Comparison of ENCODE assay signal across 26 cellular contexts in genomic region chr2:28291811-28292455, GRCh38.
DNase-seq lines count a peak whose midpoint lies in the region; FAIRE-seq and TF ChIP-seq lines count a peak whose summit lies in the region.
"Had no signal": no experiment of that assay in that cellular context is flagged by ENCODE, and none has a peak within 500 bp of the region (broad histone marks: within the 10 kb centered on the region; RNA-seq: fewer than 3 reads in every experiment).

No MANE protein-coding gene starts in this region.

- DNase-seq in AG04450 (ENCODE audit: low read depth, low spot score) (no peak), H54 (ENCODE audit: insufficient read length, low spot score) (no peak), SJSA1 (ENCODE audit: low read depth in 1 of 2, low spot score in 2 of 2) (no peak), fibroblast of peridontal ligament (ENCODE audit: extremely low read depth) (peak; percentile 83), NCI-H2081 treated with DMSO at 0.1 percent for 48 hours (lab: John Stamatoyannopoulos, UW) (no peak), MM.1S (no peak), HK-2 (ENCODE audit: unreplicated experiment) (no peak)
- no peak for DNase-seq in activated CD4-positive, alpha-beta T cell treated with anti-CD3 and anti-CD28 coated beads, Interleukin-2, amount 50 U/mL, for 4 hours
- DNase-seq: ACHN; activated naive CD4-positive, alpha-beta T cell; COR-L47; DMS53; gastrocnemius medialis; hippocampal formation; left colon; mammary epithelial cell; NCI-H1105 treated with DMSO at 0.1 percent for 48 hours; NCI-H2081; NCI-H748 treated with DMSO at 0.1 percent for 48 hours; nephron progenitor cell; RPMI8226; spleen; T-helper 17 cell had no signal

- TF ChIP-seq POLR2A in H54 (IDR thresholded peaks at IDR 0.05; ENCODE audit: low read depth, low read length) = no peak

- H3K79me2 ChIP-seq in MM.1S (ENCODE audit: low read length) = no peaks in the 10 kb centered on the region
- H3K79me2 ChIP-seq: parathyroid adenoma had no signal

- FAIRE-seq in H54 (lab: Jason Lieb, UNC) = peak; percentile 68

- H2AFZ ChIP-seq in MM.1S (ENCODE audit: low read length) = no peak overlapping the region
- H2AFZ ChIP-seq: parathyroid adenoma had no signal

- H3K4me1 ChIP-seq in SJSA1 (replicated peaks) (peaks cover 46% of the 10 kb centered on the region), MM.1S (ENCODE audit: low read length) (no peaks in the 10 kb centered on the region)
- H3K4me1 ChIP-seq: parathyroid adenoma, spleen had no signal

- H3K4me2 ChIP-seq in MM.1S (ENCODE audit: low read depth, low read length) = no peak overlapping the region
- H3K4me2 ChIP-seq: BLaER1 treated with 17β-estradiol and CSF1 and Interleukin-3, amounts not matched to agents 10 nM and 100 nM had no signal

- H3K4me3 ChIP-seq in AG04450 (ENCODE audit: low read depth, low read length) (no peak overlapping the region), SJSA1 (no peak overlapping the region), MM.1S (ENCODE audit: low read length) (no peak overlapping the region)
- H3K4me3 ChIP-seq: BLaER1 treated with 17β-estradiol and CSF1 and Interleukin-3, amounts not matched to agents 10 nM and 100 nM; gastrocnemius medialis; SK-N-MC; spleen had no signal

- H3K36me3 ChIP-seq in SJSA1 = no peaks in the 10 kb centered on the region
- H3K36me3 ChIP-seq in MM.1S (replicated peaks; ENCODE audit: insufficient read depth, low read length) = no peaks in the 10 kb centered on the region
- H3K36me3 ChIP-seq: gastrocnemius medialis had no signal

- no peak overlapping the region for H3K9ac ChIP-seq in MM.1S (ENCODE audit: low read length)
- H3K9ac ChIP-seq: BLaER1 treated with 17β-estradiol and CSF1 and Interleukin-3, amounts not matched to agents 10 nM and 100 nM; parathyroid adenoma had no signal

- no peaks in the 10 kb centered on the region for H3K9me2 ChIP-seq in MM.1S (replicated peaks; ENCODE audit: insufficient read depth, low read length)

- no peaks in the 10 kb centered on the region for H3K9me3 ChIP-seq in AG04450 (ENCODE audit: control insufficient read depth, insufficient read depth, low read length)
- H3K9me3 ChIP-seq in SJSA1 (replicated peaks) = no peaks in the 10 kb centered on the region
- H3K9me3 ChIP-seq in MM.1S (replicated peaks; ENCODE audit: insufficient read depth, low read length) = no peaks in the 10 kb centered on the region
- H3K9me3 ChIP-seq: BLaER1 treated with 17β-estradiol and CSF1 and Interleukin-3, amounts not matched to agents 10 nM and 100 nM; gastrocnemius medialis; spleen had no signal

- H3K27ac ChIP-seq in AG04450 (ENCODE audit: low read depth, low read length) (peak overlapping the region; percentile 47), SJSA1 (peak overlapping the region; percentile 41), MM.1S (ENCODE audit: low read length) (no peak overlapping the region)
- H3K27ac ChIP-seq: BLaER1 treated with 17β-estradiol and CSF1 and Interleukin-3, amounts not matched to agents 10 nM and 100 nM; gastrocnemius medialis; parathyroid adenoma; SK-N-MC; spleen had no signal

- CTCF ChIA-PET in AG04450 (lab: Charles Lee) = no interaction called here

- TF ChIP-seq CTCF in AG04450 (IDR thresholded peaks at IDR 0.05; ENCODE audit: low read depth, low read length) (no peak), MM.1S (IDR thresholded peaks at IDR 0.05; ENCODE audit: low read length) (no peak)

- H3F3A ChIP-seq in MM.1S (ENCODE audit: insufficient read depth, low read length) = no peaks in the 10 kb centered on the region

- H3K27me3 ChIP-seq in AG04450 (ENCODE audit: control insufficient read depth, insufficient read depth, low read length) (no peaks in the 10 kb centered on the region), SJSA1 (replicated peaks) (no peaks in the 10 kb centered on the region), MM.1S (replicated peaks; ENCODE audit: insufficient read depth, low read length) (no peaks in the 10 kb centered on the region)
- H3K27me3 ChIP-seq: BLaER1 treated with 17β-estradiol and CSF1 and Interleukin-3, amounts not matched to agents 10 nM and 100 nM; gastrocnemius medialis; spleen had no signal

- POLR2A ChIA-PET in AG04450 (lab: Yijun Ruan, JAX) = no interaction called here

- no peaks in the 10 kb centered on the region for H4K20me1 ChIP-seq in MM.1S (ENCODE audit: insufficient read depth, low read length)
- H4K20me1 ChIP-seq: BLaER1 treated with 17β-estradiol and CSF1 and Interleukin-3, amounts not matched to agents 10 nM and 100 nM had no signal
